15 cellular contexts compared by ENCODE assay signal in genomic region chr1:203378529-203379271, GRCh38. TPM values are rescaled to one million over a fixed set of nuclear protein-coding genes. Genes with fewer than 3 reads are reported as not detected.
A peak's percentile ranks its signal among the peaks of the same experiment; 100 is the strongest.
DNase-seq lines count a peak whose midpoint lies in the region; ATAC-seq and TF ChIP-seq lines count a peak whose summit lies in the region.
"Had no signal": no experiment of that assay in that cellular context is flagged by ENCODE, and none has a peak within 500 bp of the region (broad histone marks: within the 10 kb centered on the region; RNA-seq: fewer than 3 reads in every experiment).

No MANE protein-coding gene starts in this region.

- CTCF ChIA-PET in activated B cell treated with CpG ODN at 0.5 μM for 24 hours (lab: Charles Lee): interaction anchor here (0.9 to 4.0 kb wide), 4 partner anchors 17 to 111 kb away, joined by 3 to 31 read pairs (median 8); no protein-coding TSS in a partner anchor

- H3K4me3 Mint-ChIP-seq in activated B cell treated with CpG ODN at 0.5 μM for 24 hours: no peak overlapping the region

- H3K9me3 ChIP-seq in cardiac muscle cell (ENCODE audit: low read depth) (no peaks in the 10 kb centered on the region), sigmoid colon (no peaks in the 10 kb centered on the region)
- H3K9me3 ChIP-seq: BLaER1 had no signal

- H3K4me1 ChIP-seq in cardiac muscle cell (ENCODE audit: low read depth) (peaks cover 22% of the 10 kb centered on the region), sigmoid colon (peaks cover 0 to 61% (median 51%) of the 10 kb centered on the region in 4 donors)
- H3K4me1 ChIP-seq: foreskin keratinocyte had no signal

- in situ Hi-C loops in KBM-7 (cut with MboI; ENCODE audit: low pct_unique_long_range_greater_than_20kb, low sequenced_read_pairs): no loop called here

- TF ChIP-seq POLR2A in sigmoid colon (IDR thresholded peaks at IDR 0.05): no peak

- peak in 2 of 4 donors; percentile 23 to 55 for TF ChIP-seq EP300 in sigmoid colon (IDR thresholded peaks at IDR 0.05)

- POLR2A ChIA-PET in activated B cell treated with CpG ODN at 0.5 μM for 24 hours (lab: Charles Lee): interaction anchor here (1.4 to 1.7 kb wide), 2 partner anchors 17 to 372 kb away, joined by 3 to 7 read pairs; partner anchors contain the start of gene TMEM183A

- H3K4me1 Mint-ChIP-seq in activated B cell treated with CpG ODN at 0.5 μM for 24 hours: peaks cover 56% of the 10 kb centered on the region

- peak overlapping the region; percentile 31 for H3K27ac Mint-ChIP-seq in activated B cell treated with CpG ODN at 0.5 μM for 24 hours

- no peaks in the 10 kb centered on the region for H3K27me3 Mint-ChIP-seq in activated B cell treated with CpG ODN at 0.5 μM for 24 hours

- intact Hi-C loops in activated B cell treated with CpG ODN at 0.5 μM for 24 hours (cut with micrococcal nuclease) (no loop called here), sigmoid colon (cut with DNase I) (no loop called here)

- H3K27me3 ChIP-seq in cardiac muscle cell (no peaks in the 10 kb centered on the region), sigmoid colon (no peaks in the 10 kb centered on the region)
- H3K27me3 ChIP-seq: BLaER1 had no signal

- ATAC-seq in activated B cell treated with CpG ODN at 0.5 μM for 24 hours (ENCODE audit: low read depth) (no peak), GM21717 (IDR thresholded peaks at IDR 0.05; ENCODE audit: unreplicated experiment) (no peak)
- ATAC-seq: foreskin keratinocyte had no signal

- H3K27ac ChIP-seq in cardiac muscle cell (peak overlapping the region; percentile 34), sigmoid colon (peak overlapping the region; percentile 39 to 88 (median 75))
- H3K27ac ChIP-seq: BLaER1, foreskin keratinocyte had no signal

- H3K4me3 ChIP-seq in cardiac muscle cell: no peak overlapping the region
- H3K4me3 ChIP-seq in sigmoid colon: no peak overlapping the region
- H3K4me3 ChIP-seq: BLaER1 had no signal

- no peaks in the 10 kb centered on the region for H3K36me3 Mint-ChIP-seq in activated B cell treated with CpG ODN at 0.5 μM for 24 hours (ENCODE audit: low read depth)

- H3K9me3 Mint-ChIP-seq in activated B cell treated with CpG ODN at 0.5 μM for 24 hours: no peaks in the 10 kb centered on the region

- H3K36me3 ChIP-seq in cardiac muscle cell (no peaks in the 10 kb centered on the region), sigmoid colon (no peaks in the 10 kb centered on the region)
- H3K36me3 ChIP-seq: BLaER1 had no signal

- 66 to 71% methylated on average over 8 of the region's 8 CpGs for WGBS in sigmoid colon, 2 donors

- DNase-seq in DMS 273 (lab: John Stamatoyannopoulos, UW; ENCODE audit: unreplicated experiment) (peak; percentile 94), activated B cell treated with CpG ODN at 0.5 μM for 24 hours (no peak), cardiac muscle cell (ENCODE audit: low read depth in 1 of 2, low spot score in 1 of 2) (peak; percentile 42 to 77), sigmoid colon (no peak), COLO829 (ENCODE audit: low spot score) (no peak), GM19240 (ENCODE audit: insufficient read length, low spot score) (no peak), KBM-7 (no peak)
- DNase-seq: activated CD4-positive, alpha-beta T cell treated with anti-CD3 and anti-CD28 coated beads, Interleukin-2, amount 50 U/mL, for 48 hours; activated gamma-delta T cell; EL; foreskin keratinocyte; NCI-H1930 had no signal

- TF ChIP-seq CTCF in activated B cell treated with CpG ODN at 0.5 μM for 24 hours (IDR thresholded peaks at IDR 0.05): no peak
- TF ChIP-seq CTCF in cardiac muscle cell (IDR thresholded peaks at IDR 0.05; ENCODE audit: low read depth, low read length): no peak
- no peak for TF ChIP-seq CTCF in sigmoid colon (IDR thresholded peaks at IDR 0.05)

RNA-seq across cellular contexts. Expression of gene FMOD, which starts 27.8 kb away (rescaled TPM):
- not detected in 2 replicates for total RNA-seq in activated B cell treated with CpG ODN at 0.5 μM for 24 hours
- total RNA-seq in cardiac muscle cell: 2.3 and 8.2 TPM in 2 replicates
- polyA plus RNA-seq in cardiac muscle cell: 3.1 and 7.6 TPM in 2 replicates
- 10 to 100 TPM; 32.9 to 64.5 (median 40.4) TPM for total RNA-seq in sigmoid colon
- polyA plus RNA-seq in sigmoid colon: 10 to 100 TPM in 2 of 3 donors, 1 to 10 TPM in 1; 9.5 to 30.6 (median 17.5) TPM
- polyA plus RNA-seq: neural cell had no signal

Comparison
In these comparisons a context has a peak if more than half of its experiments do, and no peak if none do; other contexts are left out.
1. DNase-seq: peak in DMS 273 (single experiment) and cardiac muscle cell (2 of 2); none in activated B cell treated with CpG ODN at 0.5 μM for 24 hours (single experiment), sigmoid colon (single experiment), COLO829 (single experiment), GM19240 (single experiment) and KBM-7 (single experiment).